1 cellular context compared by ENCODE assay signal in the genomic region with DNA sequence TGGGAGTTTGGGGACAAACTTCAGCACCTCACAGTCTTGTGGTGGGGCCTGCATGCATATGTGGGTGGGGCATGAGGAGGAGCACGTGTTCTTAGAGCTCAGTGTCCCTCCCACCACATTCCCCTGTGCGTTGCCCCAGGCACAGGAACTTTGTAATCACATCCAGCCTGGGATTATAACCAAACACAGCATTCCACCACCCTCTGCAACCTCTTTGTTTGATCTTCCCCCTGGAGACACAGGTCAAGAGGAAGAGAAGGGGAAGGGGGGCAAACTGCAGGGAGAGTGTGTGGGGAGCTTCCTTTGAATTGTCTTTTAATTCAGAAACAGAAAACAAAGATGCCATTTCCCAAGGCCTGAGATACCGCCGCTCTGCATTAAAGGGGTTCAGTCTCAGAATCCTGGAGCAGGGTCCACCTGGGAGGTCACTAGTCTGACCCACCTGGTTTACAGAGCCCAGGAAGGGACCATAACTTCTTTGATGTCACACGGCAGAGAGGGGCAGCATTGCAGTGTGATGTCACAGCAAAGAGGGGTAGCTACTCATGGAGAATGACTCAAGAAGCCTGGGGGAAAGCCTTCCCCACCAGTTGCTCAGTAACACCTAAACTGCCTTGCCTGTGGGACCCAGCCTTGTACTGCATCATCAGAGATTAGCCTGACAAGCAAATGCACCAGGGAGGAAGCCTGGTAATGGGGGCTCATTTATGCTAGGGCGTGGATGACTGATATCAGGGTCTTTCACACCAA.
A peak's percentile ranks its signal among the peaks of the same experiment; 100 is the strongest.
TF ChIP-seq lines count a peak whose summit lies in the region.

No MANE protein-coding gene starts in this region.

TF ChIP-seq in HEK293, 187 proteins besides CTCF, POLR2A, EP300 and RAD21 (continued from another document):
- TF ChIP-seq, protein P1, sequence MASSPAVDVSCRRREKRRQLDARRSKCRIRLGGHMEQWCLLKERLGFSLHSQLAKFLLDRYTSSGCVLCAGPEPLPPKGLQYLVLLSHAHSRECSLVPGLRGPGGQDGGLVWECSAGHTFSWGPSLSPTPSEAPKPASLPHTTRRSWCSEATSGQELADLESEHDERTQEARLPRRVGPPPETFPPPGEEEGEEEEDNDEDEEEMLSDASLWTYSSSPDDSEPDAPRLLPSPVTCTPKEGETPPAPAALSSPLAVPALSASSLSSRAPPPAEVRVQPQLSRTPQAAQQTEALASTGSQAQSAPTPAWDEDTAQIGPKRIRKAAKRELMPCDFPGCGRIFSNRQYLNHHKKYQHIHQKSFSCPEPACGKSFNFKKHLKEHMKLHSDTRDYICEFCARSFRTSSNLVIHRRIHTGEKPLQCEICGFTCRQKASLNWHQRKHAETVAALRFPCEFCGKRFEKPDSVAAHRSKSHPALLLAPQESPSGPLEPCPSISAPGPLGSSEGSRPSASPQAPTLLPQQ (tag by site-specific recombination; IDR thresholded peaks at IDR 0.05): peak; percentile 95
- TF ChIP-seq, protein P2, sequence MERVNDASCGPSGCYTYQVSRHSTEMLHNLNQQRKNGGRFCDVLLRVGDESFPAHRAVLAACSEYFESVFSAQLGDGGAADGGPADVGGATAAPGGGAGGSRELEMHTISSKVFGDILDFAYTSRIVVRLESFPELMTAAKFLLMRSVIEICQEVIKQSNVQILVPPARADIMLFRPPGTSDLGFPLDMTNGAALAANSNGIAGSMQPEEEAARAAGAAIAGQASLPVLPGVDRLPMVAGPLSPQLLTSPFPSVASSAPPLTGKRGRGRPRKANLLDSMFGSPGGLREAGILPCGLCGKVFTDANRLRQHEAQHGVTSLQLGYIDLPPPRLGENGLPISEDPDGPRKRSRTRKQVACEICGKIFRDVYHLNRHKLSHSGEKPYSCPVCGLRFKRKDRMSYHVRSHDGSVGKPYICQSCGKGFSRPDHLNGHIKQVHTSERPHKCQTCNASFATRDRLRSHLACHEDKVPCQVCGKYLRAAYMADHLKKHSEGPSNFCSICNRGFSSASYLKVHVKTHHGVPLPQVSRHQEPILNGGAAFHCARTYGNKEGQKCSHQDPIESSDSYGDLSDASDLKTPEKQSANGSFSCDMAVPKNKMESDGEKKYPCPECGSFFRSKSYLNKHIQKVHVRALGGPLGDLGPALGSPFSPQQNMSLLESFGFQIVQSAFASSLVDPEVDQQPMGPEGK (tag by site-specific recombination; IDR thresholded peaks at IDR 0.05): no peak
- TF ChIP-seq, protein P3, sequence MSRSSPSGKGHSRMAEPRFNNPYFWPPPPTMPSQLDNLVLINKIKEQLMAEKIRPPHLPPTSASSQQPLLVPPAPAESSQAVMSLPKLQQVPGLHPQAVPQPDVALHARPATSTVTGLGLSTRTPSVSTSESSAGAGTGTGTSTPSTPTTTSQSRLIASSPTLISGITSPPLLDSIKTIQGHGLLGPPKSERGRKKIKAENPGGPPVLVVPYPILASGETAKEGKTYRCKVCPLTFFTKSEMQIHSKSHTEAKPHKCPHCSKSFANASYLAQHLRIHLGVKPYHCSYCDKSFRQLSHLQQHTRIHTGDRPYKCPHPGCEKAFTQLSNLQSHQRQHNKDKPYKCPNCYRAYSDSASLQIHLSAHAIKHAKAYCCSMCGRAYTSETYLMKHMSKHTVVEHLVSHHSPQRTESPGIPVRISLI (tag by site-specific recombination; IDR thresholded peaks at IDR 0.05): no peak
- TF ChIP-seq SP7 (tag by site-specific recombination; IDR thresholded peaks at IDR 0.05) (peak; percentile 29; the same call in 1 of the 2 replicates), ZBTB8A (tag by site-specific recombination; IDR thresholded peaks at IDR 0.05) (no peak), ZFP69B (tag by site-specific recombination; IDR thresholded peaks at IDR 0.05) (peak; percentile 94), ZFHX2 (tag by site-specific recombination; conservative IDR thresholded peaks at IDR 0.05) (peak; percentile 95), MZF1 (tag by site-specific recombination; IDR thresholded peaks at IDR 0.05; ENCODE audit: borderline replicate concordance) (0 out of 2 replicates have a peak, but pooled peaks have one; percentile 22), ZNF777 (tag by site-specific recombination; IDR thresholded peaks at IDR 0.05; ENCODE audit: borderline replicate concordance) (no peak), ZNF175 (tag by site-specific recombination; IDR thresholded peaks at IDR 0.05) (no peak), HOXA7 (CRISPR knock-in tag; IDR thresholded peaks at IDR 0.05; ENCODE audit: borderline replicate concordance) (no peak), ZNF843 (tag by site-specific recombination; IDR thresholded peaks at IDR 0.05) (no peak), ZNF140 (tag by site-specific recombination; IDR thresholded peaks at IDR 0.05) (no peak), ZNF24 (tag by site-specific recombination; IDR thresholded peaks at IDR 0.05) (no peak), ZBTB21 (tag by site-specific recombination; IDR thresholded peaks at IDR 0.05) (peak; percentile 82), ZNF341 (tag by site-specific recombination; IDR thresholded peaks at IDR 0.05; ENCODE audit: low read depth) (peak; percentile 38), ZNF391 (tag by site-specific recombination; IDR thresholded peaks at IDR 0.05; ENCODE audit: borderline replicate concordance, low read depth) (no peak), ZNF664 (tag by site-specific recombination; IDR thresholded peaks at IDR 0.05) (no peak)
- TF ChIP-seq, protein P4, sequence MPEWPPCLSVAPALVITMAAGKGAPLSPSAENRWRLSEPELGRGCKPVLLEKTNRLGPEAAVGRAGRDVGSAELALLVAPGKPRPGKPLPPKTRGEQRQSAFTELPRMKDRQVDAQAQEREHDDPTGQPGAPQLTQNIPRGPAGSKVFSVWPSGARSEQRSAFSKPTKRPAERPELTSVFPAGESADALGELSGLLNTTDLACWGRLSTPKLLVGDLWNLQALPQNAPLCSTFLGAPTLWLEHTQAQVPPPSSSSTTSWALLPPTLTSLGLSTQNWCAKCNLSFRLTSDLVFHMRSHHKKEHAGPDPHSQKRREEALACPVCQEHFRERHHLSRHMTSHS (tag by site-specific recombination; IDR thresholded peaks at IDR 0.05): no peak
- TF ChIP-seq, protein P5, sequence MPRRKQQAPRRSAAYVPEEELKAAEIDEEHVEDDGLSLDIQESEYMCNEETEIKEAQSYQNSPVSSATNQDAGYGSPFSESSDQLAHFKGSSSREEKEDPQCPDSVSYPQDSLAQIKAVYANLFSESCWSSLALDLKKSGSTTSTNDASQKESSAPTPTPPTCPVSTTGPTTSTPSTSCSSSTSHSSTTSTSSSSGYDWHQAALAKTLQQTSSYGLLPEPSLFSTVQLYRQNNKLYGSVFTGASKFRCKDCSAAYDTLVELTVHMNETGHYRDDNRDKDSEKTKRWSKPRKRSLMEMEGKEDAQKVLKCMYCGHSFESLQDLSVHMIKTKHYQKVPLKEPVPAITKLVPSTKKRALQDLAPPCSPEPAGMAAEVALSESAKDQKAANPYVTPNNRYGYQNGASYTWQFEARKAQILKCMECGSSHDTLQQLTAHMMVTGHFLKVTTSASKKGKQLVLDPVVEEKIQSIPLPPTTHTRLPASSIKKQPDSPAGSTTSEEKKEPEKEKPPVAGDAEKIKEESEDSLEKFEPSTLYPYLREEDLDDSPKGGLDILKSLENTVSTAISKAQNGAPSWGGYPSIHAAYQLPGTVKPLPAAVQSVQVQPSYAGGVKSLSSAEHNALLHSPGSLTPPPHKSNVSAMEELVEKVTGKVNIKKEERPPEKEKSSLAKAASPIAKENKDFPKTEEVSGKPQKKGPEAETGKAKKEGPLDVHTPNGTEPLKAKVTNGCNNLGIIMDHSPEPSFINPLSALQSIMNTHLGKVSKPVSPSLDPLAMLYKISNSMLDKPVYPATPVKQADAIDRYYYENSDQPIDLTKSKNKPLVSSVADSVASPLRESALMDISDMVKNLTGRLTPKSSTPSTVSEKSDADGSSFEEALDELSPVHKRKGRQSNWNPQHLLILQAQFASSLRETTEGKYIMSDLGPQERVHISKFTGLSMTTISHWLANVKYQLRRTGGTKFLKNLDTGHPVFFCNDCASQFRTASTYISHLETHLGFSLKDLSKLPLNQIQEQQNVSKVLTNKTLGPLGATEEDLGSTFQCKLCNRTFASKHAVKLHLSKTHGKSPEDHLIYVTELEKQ (tag by site-specific recombination; IDR thresholded peaks at IDR 0.05; ENCODE audit: borderline replicate concordance): no peak
- TF ChIP-seq, protein P6, sequence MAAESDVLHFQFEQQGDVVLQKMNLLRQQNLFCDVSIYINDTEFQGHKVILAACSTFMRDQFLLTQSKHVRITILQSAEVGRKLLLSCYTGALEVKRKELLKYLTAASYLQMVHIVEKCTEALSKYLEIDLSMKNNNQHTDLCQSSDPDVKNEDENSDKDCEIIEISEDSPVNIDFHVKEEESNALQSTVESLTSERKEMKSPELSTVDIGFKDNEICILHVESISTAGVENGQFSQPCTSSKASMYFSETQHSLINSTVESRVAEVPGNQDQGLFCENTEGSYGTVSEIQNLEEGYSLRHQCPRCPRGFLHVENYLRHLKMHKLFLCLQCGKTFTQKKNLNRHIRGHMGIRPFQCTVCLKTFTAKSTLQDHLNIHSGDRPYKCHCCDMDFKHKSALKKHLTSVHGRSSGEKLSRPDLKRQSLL (tag by site-specific recombination; IDR thresholded peaks at IDR 0.05): no peak
